1 cellular context compared by ENCODE assay signal in the genomic region with DNA sequence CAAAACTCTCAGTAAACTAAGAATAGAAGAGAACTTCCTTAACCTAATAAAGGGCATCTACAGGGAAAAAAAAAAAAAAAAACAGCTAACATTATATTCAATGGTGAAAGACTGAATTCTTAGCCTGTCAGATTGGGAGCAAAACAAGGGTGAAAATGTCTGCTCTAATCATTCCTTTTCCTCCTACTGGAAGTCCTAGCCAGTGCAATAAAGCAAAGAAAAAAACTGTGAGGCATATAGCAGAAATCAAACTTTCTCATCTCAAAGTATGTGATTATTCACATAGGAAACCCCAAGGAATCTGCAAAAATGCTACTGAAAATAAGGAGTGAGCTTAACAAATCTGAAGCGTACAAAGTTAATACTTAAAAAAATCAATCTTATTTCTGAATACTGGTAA.
TF ChIP-seq lines count a peak whose summit lies in the region.

No MANE protein-coding gene starts in this region.

TF ChIP-seq in A549, 52 proteins besides CTCF, POLR2A, EP300 and RAD21 (continued from another document):
- TF ChIP-seq, protein P1, sequence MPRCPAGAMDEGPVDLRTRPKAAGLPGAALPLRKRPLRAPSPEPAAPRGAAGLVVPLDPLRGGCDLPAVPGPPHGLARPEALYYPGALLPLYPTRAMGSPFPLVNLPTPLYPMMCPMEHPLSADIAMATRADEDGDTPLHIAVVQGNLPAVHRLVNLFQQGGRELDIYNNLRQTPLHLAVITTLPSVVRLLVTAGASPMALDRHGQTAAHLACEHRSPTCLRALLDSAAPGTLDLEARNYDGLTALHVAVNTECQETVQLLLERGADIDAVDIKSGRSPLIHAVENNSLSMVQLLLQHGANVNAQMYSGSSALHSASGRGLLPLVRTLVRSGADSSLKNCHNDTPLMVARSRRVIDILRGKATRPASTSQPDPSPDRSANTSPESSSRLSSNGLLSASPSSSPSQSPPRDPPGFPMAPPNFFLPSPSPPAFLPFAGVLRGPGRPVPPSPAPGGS (IDR thresholded peaks at IDR 0.05): no peak
